ENCODE assay signal across 1 cellular context in the genomic region with DNA sequence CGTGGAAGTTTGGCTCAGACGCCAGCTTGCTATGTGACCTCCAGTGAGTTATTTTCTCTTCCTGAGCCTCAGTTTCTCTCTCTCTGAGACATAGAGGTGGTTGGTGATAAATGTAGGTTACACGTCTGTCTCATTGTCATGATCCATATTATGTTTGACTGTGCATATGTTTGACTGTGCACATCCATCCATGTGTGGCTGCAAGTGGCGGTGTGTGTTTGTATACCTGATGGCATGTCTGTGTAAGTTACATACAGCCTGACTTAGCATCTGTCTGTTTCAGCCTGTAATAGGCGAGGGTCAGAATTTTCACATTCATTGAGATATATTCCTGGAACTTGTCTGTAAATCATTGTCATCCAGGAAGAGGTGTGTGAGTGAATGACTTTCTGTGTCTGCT.
TF ChIP-seq lines count a peak whose summit lies in the region.

No MANE protein-coding gene starts in this region.

TF ChIP-seq in A549, 52 proteins besides CTCF, POLR2A, EP300 and RAD21 (continued from another document):
- TF ChIP-seq HOXB5 (CRISPR knock-in tag; IDR thresholded peaks at IDR 0.05) (no peak), GATA3 (IDR thresholded peaks at IDR 0.05; ENCODE audit: borderline replicate concordance) (no peak), BHLHE40 (IDR thresholded peaks at IDR 0.05; ENCODE audit: low read depth, low read length) (no peak), EHMT2 (IDR thresholded peaks at IDR 0.05; ENCODE audit: low read depth) (no peak), ZFP36 (IDR thresholded peaks at IDR 0.05; ENCODE audit: borderline replicate concordance, partially characterized antibody) (no peak), TP53 (CRISPR knock-in tag; IDR thresholded peaks at IDR 0.05) (no peak), FOSL2 (IDR thresholded peaks at IDR 0.05) (no peak), FOSL2 (CRISPR knock-in tag; IDR thresholded peaks at IDR 0.05) (no peak), TFCP2L1 (CRISPR knock-in tag; IDR thresholded peaks at IDR 0.05) (no peak), JUNB (IDR thresholded peaks at IDR 0.05) (no peak), FOXS1 (CRISPR knock-in tag; IDR thresholded peaks at IDR 0.05) (no peak)
TF ChIP-seq in A549: peak in this region for 0.
